ENCODE assay signal across 10 cellular contexts in genomic region chr2:142509401-142509800, GRCh38.
"Had no signal": no experiment of that assay in that cellular context is flagged by ENCODE, and none has a peak within 500 bp of the region (broad histone marks: within the 10 kb centered on the region; RNA-seq: fewer than 3 reads in every experiment).

No MANE protein-coding gene starts in this region.

- H3K9me3 ChIP-seq: HAP-1 had no signal

- H3K27ac ChIP-seq: KMS-11 had no signal

- DNase-seq: GOT3, H7, HFFc6, IMR-90, Karpas-422 had no signal

- H3K9ac ChIP-seq: KMS-11 had no signal

- H3K36me3 ChIP-seq: HAP-1 had no signal

- H3K4me1 ChIP-seq: HAP-1 had no signal

- ATAC-seq: HCT116, K562 had no signal

- FAIRE-seq: HTR-8/SVneo, K562 had no signal

- H3K4me3 ChIP-seq: HAP-1, K562 had no signal

- H3K4me2 ChIP-seq: KMS-11 had no signal
